In genomic region chr2:8170954-8171353, GRCh38 we compare ENCODE assay signal across 1 cellular context.
TF ChIP-seq lines count a peak whose summit lies in the region.

No MANE protein-coding gene starts in this region.

TF ChIP-seq in GM23338, 12 proteins besides CTCF, POLR2A, EP300 and RAD21 (continued from another document):
- TF ChIP-seq, protein P1, sequence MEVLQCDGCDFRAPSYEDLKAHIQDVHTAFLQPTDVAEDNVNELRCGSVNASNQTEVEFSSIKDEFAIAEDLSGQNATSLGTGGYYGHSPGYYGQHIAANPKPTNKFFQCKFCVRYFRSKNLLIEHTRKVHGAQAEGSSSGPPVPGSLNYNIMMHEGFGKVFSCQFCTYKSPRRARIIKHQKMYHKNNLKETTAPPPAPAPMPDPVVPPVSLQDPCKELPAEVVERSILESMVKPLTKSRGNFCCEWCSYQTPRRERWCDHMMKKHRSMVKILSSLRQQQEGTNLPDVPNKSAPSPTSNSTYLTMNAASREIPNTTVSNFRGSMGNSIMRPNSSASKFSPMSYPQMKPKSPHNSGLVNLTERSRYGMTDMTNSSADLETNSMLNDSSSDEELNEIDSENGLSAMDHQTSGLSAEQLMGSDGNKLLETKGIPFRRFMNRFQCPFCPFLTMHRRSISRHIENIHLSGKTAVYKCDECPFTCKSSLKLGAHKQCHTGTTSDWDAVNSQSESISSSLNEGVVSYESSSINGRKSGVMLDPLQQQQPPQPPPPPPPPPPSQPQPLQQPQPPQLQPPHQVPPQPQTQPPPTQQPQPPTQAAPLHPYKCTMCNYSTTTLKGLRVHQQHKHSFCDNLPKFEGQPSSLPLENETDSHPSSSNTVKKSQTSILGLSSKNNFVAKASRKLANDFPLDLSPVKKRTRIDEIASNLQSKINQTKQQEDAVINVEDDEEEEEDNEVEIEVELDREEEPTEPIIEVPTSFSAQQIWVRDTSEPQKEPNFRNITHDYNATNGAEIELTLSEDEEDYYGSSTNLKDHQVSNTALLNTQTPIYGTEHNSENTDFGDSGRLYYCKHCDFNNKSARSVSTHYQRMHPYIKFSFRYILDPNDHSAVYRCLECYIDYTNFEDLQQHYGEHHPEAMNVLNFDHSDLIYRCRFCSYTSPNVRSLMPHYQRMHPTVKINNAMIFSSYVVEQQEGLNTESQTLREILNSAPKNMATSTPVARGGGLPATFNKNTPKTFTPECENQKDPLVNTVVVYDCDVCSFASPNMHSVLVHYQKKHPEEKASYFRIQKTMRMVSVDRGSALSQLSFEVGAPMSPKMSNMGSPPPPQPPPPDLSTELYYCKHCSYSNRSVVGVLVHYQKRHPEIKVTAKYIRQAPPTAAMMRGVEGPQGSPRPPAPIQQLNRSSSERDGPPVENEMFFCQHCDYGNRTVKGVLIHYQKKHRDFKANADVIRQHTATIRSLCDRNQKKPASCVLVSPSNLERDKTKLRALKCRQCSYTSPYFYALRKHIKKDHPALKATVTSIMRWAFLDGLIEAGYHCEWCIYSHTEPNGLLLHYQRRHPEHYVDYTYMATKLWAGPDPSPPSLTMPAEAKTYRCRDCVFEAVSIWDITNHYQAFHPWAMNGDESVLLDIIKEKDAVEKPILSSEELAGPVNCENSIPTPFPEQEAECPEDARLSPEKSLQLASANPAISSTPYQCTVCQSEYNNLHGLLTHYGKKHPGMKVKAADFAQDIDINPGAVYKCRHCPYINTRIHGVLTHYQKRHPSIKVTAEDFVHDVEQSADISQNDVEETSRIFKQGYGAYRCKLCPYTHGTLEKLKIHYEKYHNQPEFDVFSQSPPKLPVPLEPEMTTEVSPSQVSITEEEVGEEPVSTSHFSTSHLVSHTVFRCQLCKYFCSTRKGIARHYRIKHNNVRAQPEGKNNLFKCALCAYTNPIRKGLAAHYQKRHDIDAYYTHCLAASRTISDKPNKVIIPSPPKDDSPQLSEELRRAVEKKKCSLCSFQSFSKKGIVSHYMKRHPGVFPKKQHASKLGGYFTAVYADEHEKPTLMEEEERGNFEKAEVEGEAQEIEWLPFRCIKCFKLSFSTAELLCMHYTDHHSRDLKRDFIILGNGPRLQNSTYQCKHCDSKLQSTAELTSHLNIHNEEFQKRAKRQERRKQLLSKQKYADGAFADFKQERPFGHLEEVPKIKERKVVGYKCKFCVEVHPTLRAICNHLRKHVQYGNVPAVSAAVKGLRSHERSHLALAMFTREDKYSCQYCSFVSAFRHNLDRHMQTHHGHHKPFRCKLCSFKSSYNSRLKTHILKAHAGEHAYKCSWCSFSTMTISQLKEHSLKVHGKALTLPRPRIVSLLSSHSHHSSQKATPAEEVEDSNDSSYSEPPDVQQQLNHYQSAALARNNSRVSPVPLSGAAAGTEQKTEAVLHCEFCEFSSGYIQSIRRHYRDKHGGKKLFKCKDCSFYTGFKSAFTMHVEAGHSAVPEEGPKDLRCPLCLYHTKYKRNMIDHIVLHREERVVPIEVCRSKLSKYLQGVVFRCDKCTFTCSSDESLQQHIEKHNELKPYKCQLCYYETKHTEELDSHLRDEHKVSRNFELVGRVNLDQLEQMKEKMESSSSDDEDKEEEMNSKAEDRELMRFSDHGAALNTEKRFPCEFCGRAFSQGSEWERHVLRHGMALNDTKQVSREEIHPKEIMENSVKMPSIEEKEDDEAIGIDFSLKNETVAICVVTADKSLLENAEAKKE (CRISPR knock-in tag; IDR thresholded peaks at IDR 0.05), result no peak
- no peak for TF ChIP-seq EZH2 (IDR thresholded peaks at IDR 0.05; ENCODE audit: low read depth, unreplicated experiment)
- no peak for TF ChIP-seq NANOG (IDR thresholded peaks at IDR 0.05; ENCODE audit: borderline replicate concordance)
- no peak for TF ChIP-seq JUNB (IDR thresholded peaks at IDR 0.05; ENCODE audit: unreplicated experiment)
- no peak for TF ChIP-seq POLR2AphosphoS5 (IDR thresholded peaks at IDR 0.05; ENCODE audit: low read depth)
